Comparison of ENCODE assay signal across 10 cellular contexts in the genomic region with DNA sequence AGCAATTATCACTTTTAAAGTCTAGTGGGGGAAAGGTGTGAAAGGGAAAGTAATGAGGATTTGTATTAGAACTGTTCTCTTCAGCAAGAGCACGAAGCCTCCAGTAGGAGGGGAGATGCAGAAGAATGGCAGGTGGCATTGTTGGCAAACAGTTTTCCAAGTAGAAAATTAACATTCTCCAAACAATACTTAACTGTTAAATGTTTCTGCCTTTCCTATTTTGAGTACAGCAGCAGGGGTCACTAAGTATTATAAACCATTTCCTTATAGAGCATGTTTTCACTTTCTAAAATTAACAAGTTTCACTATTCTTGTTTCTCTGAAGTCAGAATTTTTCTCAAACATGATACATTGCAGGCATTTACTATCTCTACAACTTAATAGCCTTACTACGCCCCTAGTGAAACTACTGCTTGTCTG. TPM values are rescaled to one million over a fixed set of nuclear protein-coding genes. Genes with fewer than 3 reads are reported as not detected.
DNase-seq lines count a peak whose midpoint lies in the region; ATAC-seq, FAIRE-seq and TF ChIP-seq lines count a peak whose summit lies in the region.
"Had no signal": no experiment of that assay in that cellular context is flagged by ENCODE, and none has a peak within 500 bp of the region (broad histone marks: within the 10 kb centered on the region; RNA-seq: fewer than 3 reads in every experiment).

No MANE protein-coding gene starts in this region.

- H3K27ac Mint-ChIP-seq in T-helper 2 cell treated with Interferon-gamma antibody and Interleukin-4, amounts not matched to agents 5 μg/mL and 100 μg/mL, for 36 hours, result peak overlapping the region; percentile 69
- H3K27ac Mint-ChIP-seq in immature natural killer cell, result no peak overlapping the region

- peaks cover 82% of the 10 kb centered on the region for H3K4me1 Mint-ChIP-seq in T-helper 2 cell treated with Interferon-gamma antibody and Interleukin-4, amounts not matched to agents 5 μg/mL and 100 μg/mL, for 36 hours (ENCODE audit: low read depth)
- peaks cover 66 to 84% of the 10 kb centered on the region in 2 donors for H3K4me1 Mint-ChIP-seq in immature natural killer cell

- FAIRE-seq in GM12891 (lab: Jason Lieb, UNC), result peak; percentile 77

- no peaks in the 10 kb centered on the region for H3K9me3 Mint-ChIP-seq in T-helper 2 cell treated with Interferon-gamma antibody and Interleukin-4, amounts not matched to agents 5 μg/mL and 100 μg/mL, for 36 hours
- no peaks in the 10 kb centered on the region for H3K9me3 Mint-ChIP-seq in immature natural killer cell

- no peaks in the 10 kb centered on the region for H3K27me3 Mint-ChIP-seq in T-helper 2 cell treated with Interferon-gamma antibody and Interleukin-4, amounts not matched to agents 5 μg/mL and 100 μg/mL, for 36 hours (ENCODE audit: low read depth)
- H3K27me3 Mint-ChIP-seq in immature natural killer cell (ENCODE audit: low read depth in 3 of 3), result peaks cover 0 to 6% (median 0%) of the 10 kb centered on the region in 3 donors

- ATAC-seq in GM19438 (IDR thresholded peaks at IDR 0.05; ENCODE audit: low read depth, unreplicated experiment) (peak; percentile 88), HG02973 (IDR thresholded peaks at IDR 0.05; ENCODE audit: unreplicated experiment) (peak; percentile 88)

- peak overlapping the region; percentile 60 for H3K4me3 Mint-ChIP-seq in T-helper 2 cell treated with Interferon-gamma antibody and Interleukin-4, amounts not matched to agents 5 μg/mL and 100 μg/mL, for 36 hours
- H3K4me3 Mint-ChIP-seq in immature natural killer cell, result peak overlapping the region in 2 of 5 donors; percentile 30 to 35

- TF ChIP-seq POLR2A in GM12891 (IDR thresholded peaks at IDR 0.05; ENCODE audit: low read depth, low read length), result no peak

- DNase-seq in GM12891 (ENCODE audit: insufficient read length, low spot score) (no peak), RPMI8226 (no peak), islet precursor cell (no peak), immature natural killer cell (no peak)
- no peak for DNase-seq in T-helper 2 cell treated with Interferon-gamma antibody and Interleukin-4, amounts not matched to agents 5 μg/mL and 100 μg/mL, for 36 hours (ENCODE audit: low spot score)
- DNase-seq in NK-92 treated with Interleukin-12 subunit alpha and Interleukin-12 subunit beta, amount 100 ng/mL, for 24 hours (lab: John Stamatoyannopoulos, UW), result no peak
- DNase-seq: DMS79, WERI-Rb-1 had no signal

- peaks cover 52% of the 10 kb centered on the region for H3K36me3 Mint-ChIP-seq in T-helper 2 cell treated with Interferon-gamma antibody and Interleukin-4, amounts not matched to agents 5 μg/mL and 100 μg/mL, for 36 hours (ENCODE audit: low read depth)
- no peaks in the 10 kb centered on the region for H3K36me3 Mint-ChIP-seq in immature natural killer cell

TF ChIP-seq in GM12891, 5 proteins besides CTCF, POLR2A, EP300 and RAD21:
- TF ChIP-seq SPI1 (IDR thresholded peaks at IDR 0.05; ENCODE audit: low read depth, low read length), result no peak
- TF ChIP-seq TAF1 (IDR thresholded peaks at IDR 0.05; ENCODE audit: low read depth, low read length), result no peak
- no peak for TF ChIP-seq POLR2AphosphoS5 (IDR thresholded peaks at IDR 0.05; ENCODE audit: low read depth, low read length)
- TF ChIP-seq PAX5 (IDR thresholded peaks at IDR 0.05; ENCODE audit: insufficient read depth, low read length, severe bottlenecking), result no peak
- TF ChIP-seq POU2F2 (IDR thresholded peaks at IDR 0.05; ENCODE audit: low read depth, low read length), result no peak

RNA-seq across cellular contexts. Expression of gene LEF1, which starts 58.7 kb away (rescaled TPM):
- 1.4 TPM for polyA plus RNA-seq in GM12891 (2012; ENCODE audit: low read depth, missing spikeins)
- polyA plus RNA-seq in immature natural killer cell, result 10 to 100 TPM; 16.7 to 29.7 (median 28.7) TPM
